Comparison of ENCODE assay signal across 8 cellular contexts in the genomic region with DNA sequence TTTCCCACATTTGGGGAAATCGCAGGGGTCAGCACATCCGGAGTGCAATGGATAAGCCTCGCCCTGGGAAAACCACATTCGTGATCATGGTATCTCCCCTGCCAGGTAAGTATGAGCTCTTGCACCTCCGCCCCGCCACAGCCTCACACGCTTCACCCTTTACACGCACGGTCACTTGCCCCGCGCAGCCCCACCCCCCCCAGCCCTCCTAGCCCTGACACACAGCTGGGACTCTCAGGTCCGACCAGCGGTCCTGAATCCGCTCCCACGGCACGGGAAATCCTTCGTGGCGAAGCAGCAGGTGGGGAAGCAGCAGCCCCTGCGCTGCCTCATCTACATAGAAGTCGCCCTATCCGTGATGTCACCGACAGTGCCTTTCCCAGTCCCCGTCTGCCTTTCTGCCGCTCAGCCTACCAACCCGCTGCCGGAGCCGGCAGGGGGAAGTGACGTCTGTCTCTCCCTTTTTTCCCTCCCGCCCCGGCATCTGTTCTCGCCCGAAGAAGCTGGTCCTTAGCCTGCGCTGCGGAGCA. TPM values are rescaled to one million over a fixed set of nuclear protein-coding genes. Genes with fewer than 3 reads are reported as not detected.
A peak's percentile ranks its signal among the peaks of the same experiment; 100 is the strongest.
DNase-seq lines count a peak whose midpoint lies in the region; ATAC-seq, FAIRE-seq and TF ChIP-seq lines count a peak whose summit lies in the region.
"Not testable (repeated sequence)": the region's sequence is repeated elsewhere in the genome, so short reads cannot be mapped to it uniquely, and the experiment has no call there.

No MANE protein-coding gene starts in this region.

- H3K4me2 ChIP-seq in astrocyte (ENCODE audit: low read length): peak overlapping the region; percentile 79

- TF ChIP-seq CTCF in GM10248 (IDR thresholded peaks at IDR 0.05; ENCODE audit: control extremely low read depth, extremely low read depth, low read depth, missing control alignments); VCaP (conservative IDR thresholded peaks at IDR 0.05); astrocyte (IDR thresholded peaks at IDR 0.05; ENCODE audit: insufficient read depth, low read depth, low read length); progenitor cell of endocrine pancreas (IDR thresholded peaks at IDR 0.05; ENCODE audit: unreplicated experiment); thoracic aorta (IDR thresholded peaks at IDR 0.05): not testable (repeated sequence)

- POLR2A ChIA-PET in GM10248 (lab: Yijun Ruan, JAX): interaction anchor here (1.0 kb wide), 1 partner anchor 9 kb away, joined by 6 read pairs; no protein-coding TSS in a partner anchor

- H2AFZ ChIP-seq in astrocyte (ENCODE audit: low read depth, low read length): not testable (repeated sequence)

- peak overlapping the region; percentile 54; the same call in 1 of the 2 replicates for H3K27ac ChIP-seq in VCaP
- peak overlapping the region; percentile 98 for H3K27ac ChIP-seq in astrocyte (ENCODE audit: low read depth, low read length)
- peak overlapping the region; percentile 39 to 60 for H3K27ac ChIP-seq in thoracic aorta

- not testable (repeated sequence) for H3K27me3 ChIP-seq in astrocyte (ENCODE audit: insufficient read depth, low read length); thoracic aorta (replicated peaks; ENCODE audit: insufficient read depth)

- not testable (repeated sequence) for H3K9me3 ChIP-seq in astrocyte (ENCODE audit: insufficient read depth, low read depth, low read length); thoracic aorta

- CTCF ChIA-PET in GM10248 (lab: Yijun Ruan, JAX): not testable (repeated sequence)

- H3K36me3 ChIP-seq in astrocyte (ENCODE audit: insufficient read depth, low read length); thoracic aorta: not testable (repeated sequence)

- H3K9me3 Mint-ChIP-seq in astrocyte (ENCODE audit: unreplicated experiment); progenitor cell of endocrine pancreas (ENCODE audit: low read depth): not testable (repeated sequence)

- not testable (repeated sequence) for H3K4me1 ChIP-seq in astrocyte (ENCODE audit: insufficient read depth, low read length); thoracic aorta (ENCODE audit: control insufficient read depth in 1 of 2, low read depth in 2 of 2)

- not testable (repeated sequence) for H3K36me3 Mint-ChIP-seq in astrocyte (ENCODE audit: low read depth, unreplicated experiment); progenitor cell of endocrine pancreas (ENCODE audit: insufficient read depth)

- FAIRE-seq in astrocyte (lab: Jason Lieb, UNC): not testable (repeated sequence)

- H4K20me1 ChIP-seq in astrocyte (ENCODE audit: insufficient read depth, low read length): not testable (repeated sequence)

- H3K4me3 Mint-ChIP-seq in astrocyte (ENCODE audit: unreplicated experiment) (peak overlapping the region; percentile 73), progenitor cell of endocrine pancreas (ENCODE audit: low read depth) (peak overlapping the region; percentile 69)

- DNase-seq in GM10248 (ENCODE audit: extremely low spot score) (peak; percentile 14), NCI-H146 (lab: John Stamatoyannopoulos, UW) (peak; percentile 9), astrocyte (ENCODE audit: low read depth) (peak; percentile 36), left cardiac atrium (peak; percentile 41), progenitor cell of endocrine pancreas (ENCODE audit: low spot score, unreplicated experiment) (peak; percentile 58)
- not testable (repeated sequence) for DNase-seq in thoracic aorta (ENCODE audit: low spot score)

- H3K9ac ChIP-seq in astrocyte (ENCODE audit: low read length): peak overlapping the region; percentile 92

- not testable (repeated sequence) for H3K4me3 ChIP-seq in astrocyte (ENCODE audit: insufficient read depth, low read depth, low read length)
- peak overlapping the region; percentile 67 for H3K4me3 ChIP-seq in thoracic aorta

- peak overlapping the region; percentile 100 for H3K27ac Mint-ChIP-seq in astrocyte (ENCODE audit: unreplicated experiment)
- H3K27ac Mint-ChIP-seq in progenitor cell of endocrine pancreas: peak overlapping the region; percentile 100

- H3K27me3 Mint-ChIP-seq in astrocyte (ENCODE audit: low read depth, unreplicated experiment); progenitor cell of endocrine pancreas: not testable (repeated sequence)

- intact Hi-C loops in left cardiac atrium (cut with DNase I): not testable (repeated sequence)

- H3K4me1 Mint-ChIP-seq in astrocyte (ENCODE audit: low read depth, unreplicated experiment); progenitor cell of endocrine pancreas (ENCODE audit: low read depth): not testable (repeated sequence)

- ATAC-seq in HG02588 (IDR thresholded peaks at IDR 0.05; ENCODE audit: unreplicated experiment) (peak; percentile 57), left cardiac atrium (peak; percentile 86 to 92), thoracic aorta (ENCODE audit: insufficient number of reproducible peaks, low FRiP score, low read depth) (peak; percentile 36)

- H3K79me2 ChIP-seq in astrocyte (ENCODE audit: insufficient read depth, low read length): not testable (repeated sequence)

RNA-seq across cellular contexts. Expression of gene PPIAL4F, which starts 31.9 kb away (rescaled TPM):
- total RNA-seq in astrocyte (not detected in 2 replicates), left cardiac atrium (not detected), progenitor cell of endocrine pancreas (not detected in 2 replicates), thoracic aorta (not detected)

Comparison
In these comparisons a context has a peak if more than half of its experiments do, and no peak if none do; other contexts are left out.
1. ATAC-seq: peak in every context shown above with its lines; median percentile 89 in left cardiac atrium; 57 in HG02588; 36 in thoracic aorta.